Comparison of ENCODE assay signal across 8 cellular contexts in genomic region chr1:109282497-109282951, GRCh38. TPM values are rescaled to one million over a fixed set of nuclear protein-coding genes. Genes with fewer than 3 reads are reported as not detected.
DNase-seq lines count a peak whose midpoint lies in the region; ATAC-seq, FAIRE-seq and TF ChIP-seq lines count a peak whose summit lies in the region.

No MANE protein-coding gene starts in this region.

- H3K4me1 Mint-ChIP-seq in memory B cell = peaks cover 7% of the 10 kb centered on the region

- H3K4me3 ChIP-seq in cardiac muscle cell = peak overlapping the region; percentile 52
- peak overlapping the region; percentile 68 for H3K4me3 ChIP-seq in K562
- peak overlapping the region; percentile 36 to 53 for H3K4me3 ChIP-seq in uterus

- H3K27ac Mint-ChIP-seq in memory B cell = peak overlapping the region; percentile 68

- no peaks in the 10 kb centered on the region for H3K9me3 ChIP-seq in cardiac muscle cell (ENCODE audit: low read depth)
- no peaks in the 10 kb centered on the region for H3K9me3 ChIP-seq in K562 (replicated peaks; ENCODE audit: control insufficient read depth, insufficient read depth, low read depth, low read length)
- H3K9me3 ChIP-seq in uterus = no peaks in the 10 kb centered on the region

- no peak for TF ChIP-seq POLR2A in K562 (conservative IDR thresholded peaks at IDR 0.05)
- TF ChIP-seq POLR2A in uterus (IDR thresholded peaks at IDR 0.05) = no peak

- intact Hi-C loops in cardiac septum (cut with DNase I) (loop anchor here (2.0 to 5.0 kb wide), 2 partner anchors 16 to 250 kb away; no protein-coding TSS in a partner anchor), K562 (cut with micrococcal nuclease) (loop anchor here (2.0 kb wide), 1 partner anchor 116 kb away; no protein-coding TSS in a partner anchor), uterus (cut with DNase I; ENCODE audit: low total_unique reads) (loop anchor here (2.0 kb wide), 1 partner anchor 114 kb away; the partner anchor contains the start of gene SORT1)

- H3K79me2 ChIP-seq in K562 (ENCODE audit: control insufficient read depth, insufficient read depth, low read length) = peaks cover 28% of the 10 kb centered on the region

- TF ChIP-seq EP300 in K562 (IDR thresholded peaks at IDR 0.05; ENCODE audit: low read length) = no peak

- H3K36me3 ChIP-seq in cardiac muscle cell = no peaks in the 10 kb centered on the region
- peaks cover 36% of the 10 kb centered on the region; the same call in 2 of the 3 replicates for H3K36me3 ChIP-seq in K562 (ENCODE audit: control insufficient read depth, insufficient read depth, low read length)
- H3K36me3 ChIP-seq in uterus = no peaks in the 10 kb centered on the region

- H3K9me1 ChIP-seq in K562 (ENCODE audit: control insufficient read depth, insufficient read depth, low read length) = no peaks in the 10 kb centered on the region

- CTCF ChIA-PET in K562 (lab: Yijun Ruan, JAX; ENCODE audit: low intra/inter-chr PET ratio) = interaction anchor here (0.9 kb wide), 1 partner anchor 117 kb away, joined by 6 read pairs; no protein-coding TSS in a partner anchor

- 8% methylated on average over 10 of the region's 10 CpGs for WGBS in K562 (ENCODE audit: insufficient coverage, low coverage, missing lambda C conversion rate)

- H3K4me1 ChIP-seq in cardiac muscle cell (ENCODE audit: low read depth) (peaks cover 6% of the 10 kb centered on the region), K562 (replicated peaks in 1 of 2; ENCODE audit: control insufficient read depth in 2 of 2, insufficient read depth in 2 of 2, low read length in 2 of 2) (peaks cover 36 to 42% of the 10 kb centered on the region in 2 experiments), uterus (peaks cover 4 to 7% of the 10 kb centered on the region in 2 donors)

- H3K9me3 Mint-ChIP-seq in memory B cell = no peaks in the 10 kb centered on the region

- DNase-seq in cardiac muscle cell (ENCODE audit: low read depth in 1 of 2, low spot score in 1 of 2) (no peak), cardiac septum (ENCODE audit: low spot score) (no peak), K562 (ENCODE audit: extremely low read depth in 1 of 4, low spot score in 3 of 4) (no peak), memory B cell (ENCODE audit: low spot score in 2 of 2) (no peak), uterus (peak in 1 of 2 donors; percentile 34), epidermal melanocyte (ENCODE audit: insufficient read length, low spot score) (no peak)
- DNase-seq in effector CD4-positive, alpha-beta T cell = no peak

- no peaks in the 10 kb centered on the region for H3K36me3 Mint-ChIP-seq in memory B cell

- TSS peak; percentile 50 for BruUV-seq in K562 (replicated peaks; lab: Mats Ljungman, UMichigan)

- H3K27ac ChIP-seq in cardiac muscle cell (no peak overlapping the region), K562 (ENCODE audit: extremely low read depth, low read depth, low read length) (peak overlapping the region; percentile 97), uterus (peak overlapping the region; percentile 66 to 86)

- POLR2A ChIA-PET in K562 (lab: Yijun Ruan, JAX) = interaction anchor here (0.6 to 1.9 kb wide), 19 partner anchors 11 to 250 kb away, joined by 3 to 16 read pairs (median 3); partner anchors contain the start of gene SORT1

- H3K4me2 ChIP-seq in K562 (ENCODE audit: insufficient read depth, low read length) = peak overlapping the region; percentile 99

- TF ChIP-seq CTCF in cardiac muscle cell (IDR thresholded peaks at IDR 0.05; ENCODE audit: low read depth, low read length) (no peak), K562 (IDR thresholded peaks at IDR 0.05 in 2 of 3, conservative IDR thresholded peaks at IDR 0.05 in 1 of 3; ENCODE audit: insufficient read depth in 2 of 3, low read depth in 1 of 3, low read length in 3 of 3) (0 out of 6 replicates have a peak, but pooled peaks of 1 of the 3 experiments have one; percentile 14), uterus (IDR thresholded peaks at IDR 0.05) (no peak)

- H3K27me3 ChIP-seq in cardiac muscle cell = no peaks in the 10 kb centered on the region
- no peaks in the 10 kb centered on the region for H3K27me3 ChIP-seq in K562 (ENCODE audit: control insufficient read depth in 2 of 2, insufficient read depth in 2 of 2, low read length in 2 of 2)
- no peaks in the 10 kb centered on the region for H3K27me3 ChIP-seq in uterus

- H3K27me3 Mint-ChIP-seq in memory B cell = peaks cover 3% of the 10 kb centered on the region

- in situ Hi-C loops in K562 (cut with MboI) = no loop called here

- FAIRE-seq in K562 (lab: Jason Lieb, UNC) = no peak

- H4K20me1 ChIP-seq in K562 (replicated peaks; ENCODE audit: control insufficient read depth, insufficient read depth, low read length) = peaks cover 3% of the 10 kb centered on the region; the same call in 1 of the 2 replicates

- no peak for ATAC-seq in K562
- ATAC-seq in memory B cell (ENCODE audit: low read depth) = no peak
- ATAC-seq in GM21576 (IDR thresholded peaks at IDR 0.05; ENCODE audit: unreplicated experiment) = no peak

- peak overlapping the region; percentile 97 for H3K4me3 Mint-ChIP-seq in memory B cell

- peak overlapping the region; percentile 95 for H2AFZ ChIP-seq in K562 (ENCODE audit: low read depth, low read length)

- peak overlapping the region; percentile 90 to 94 for H3K9ac ChIP-seq in K562 (ENCODE audit: insufficient read depth in 1 of 2, low read depth in 2 of 2, low read length in 2 of 2)

- no peak for TF ChIP-seq RAD21 in K562 (CRISPR knock-in tag; conservative IDR thresholded peaks at IDR 0.05 in 1 of 2, IDR thresholded peaks at IDR 0.05 in 1 of 2)

RNA-seq across cellular contexts. Expression of gene PSRC1, which starts 0.4 kb away (rescaled TPM):
- total RNA-seq in cardiac muscle cell (7.5 and 41.8 TPM in 2 replicates), cardiac septum (0.59 TPM), K562 (2014; rRNA removed) (52.2 and 64.0 TPM in 2 replicates), K562 (2014; rRNA removed; fragmentation: Illumina TruSeq; extraction: Trizol) (27.9 and 28.7 TPM in 2 replicates), K562 (2015; rRNA removed; fragmentation: Illumina TruSeq; extraction: Trizol) (34.7 and 37.0 TPM in 2 replicates), K562 (2021) (51.8 and 55.4 TPM in 2 replicates), uterus (10 to 100 TPM in 1 of 4 donors, 1 to 10 TPM in 3; 3.8 to 11.4 (median 7.5) TPM)
- polyA plus RNA-seq in cardiac muscle cell (13.4 and 45.6 TPM in 2 replicates), K562 (2011; rRNA removed) (39.3 and 59.5 TPM in 2 replicates), K562 (2014; fragmentation: Illumina TruSeq; extraction: Trizol) (41.8 and 49.7 TPM in 2 replicates), K562 (2014; fragmentation: Nextera tagmentation; extraction: Ambion mirVana) (1 to 10 TPM; 6.5 to 7.9 TPM), K562 (2014; rRNA removed) (56.1 and 65.2 TPM in 2 replicates)
- 69.7 and 109 TPM in 2 replicates for total RNA-seq in K562 (2011; cell fraction: chromatin; rRNA removed; ENCODE audit: low replicate concordance)
- 85.4 and 86.3 TPM in 2 replicates for total RNA-seq in K562 (2011; cell fraction: nucleolus; rRNA removed)
- 66.2 and 83.3 TPM in 2 replicates for total RNA-seq in K562 (2011; cell fraction: nucleoplasm; rRNA removed)
- 40.2 and 44.2 TPM in 2 replicates for polyA plus RNA-seq in K562 (2011; cell fraction: cytosol; rRNA removed)
- 225 and 272 TPM in 2 replicates for polyA plus RNA-seq in K562 (2011; cell fraction: nucleus; rRNA removed)
- 43.7 and 45.1 TPM in 2 replicates for polyA plus RNA-seq in K562 (2012)
- 16.7 and 17.2 TPM in 2 replicates for polyA minus RNA-seq in K562 (2011; rRNA and poly(A)+ RNA removed)
- polyA minus RNA-seq in K562 (2011; cell fraction: cytosol; rRNA and poly(A)+ RNA removed) = 15.9 and 17.8 TPM in 2 replicates
- 23.6 and 43.5 TPM in 2 replicates for polyA minus RNA-seq in K562 (2011; cell fraction: nucleus; rRNA and poly(A)+ RNA removed)

RNA-seq across cellular contexts. Expression of gene MYBPHL, which starts 24.3 kb away (rescaled TPM):
- not detected in 2 replicates for total RNA-seq in cardiac muscle cell
- 0.57 TPM in 1 of 2 replicates, not detected in the other for polyA plus RNA-seq in cardiac muscle cell
- 1.2 TPM for total RNA-seq in cardiac septum
- total RNA-seq in K562 (2011; cell fraction: chromatin; rRNA removed; ENCODE audit: low replicate concordance) = 1.2 and 1.7 TPM in 2 replicates
- 1.2 TPM in 2 replicates for total RNA-seq in K562 (2011; cell fraction: nucleolus; rRNA removed)
- 1.5 TPM in 1 of 2 replicates, not detected in the other for total RNA-seq in K562 (2011; cell fraction: nucleoplasm; rRNA removed)
- 0.49 and 0.50 TPM in 2 replicates for total RNA-seq in K562 (2014; rRNA removed)
- 0.33 and 0.57 TPM in 2 replicates for total RNA-seq in K562 (2014; rRNA removed; fragmentation: Illumina TruSeq; extraction: Trizol)
- 0.15 and 0.22 TPM in 2 replicates for total RNA-seq in K562 (2015; rRNA removed; fragmentation: Illumina TruSeq; extraction: Trizol)
- 0.34 and 0.66 TPM in 2 replicates for total RNA-seq in K562 (2021)
- polyA plus RNA-seq in K562 (2011; rRNA removed) = 0.60 and 1.9 TPM in 2 replicates
- polyA plus RNA-seq in K562 (2011; cell fraction: cytosol; rRNA removed) = 0.52 and 2.6 TPM in 2 replicates
- polyA plus RNA-seq in K562 (2011; cell fraction: nucleus; rRNA removed) = 0.73 and 4.1 TPM in 2 replicates
- polyA plus RNA-seq in K562 (2012) = 0.08 and 0.36 TPM in 2 replicates
- polyA plus RNA-seq in K562 (2014; fragmentation: Illumina TruSeq; extraction: Trizol) = 0.22 and 0.36 TPM in 2 replicates
- under 1 TPM; 0.20 TPM for polyA plus RNA-seq in K562 (2014; fragmentation: Nextera tagmentation; extraction: Ambion mirVana)
- polyA plus RNA-seq in K562 (2014; rRNA removed) = 0.08 and 0.45 TPM in 2 replicates
- 0.42 and 0.74 TPM in 2 replicates for polyA minus RNA-seq in K562 (2011; rRNA and poly(A)+ RNA removed)
- 0.57 TPM in 1 of 2 replicates, not detected in the other for polyA minus RNA-seq in K562 (2011; cell fraction: cytosol; rRNA and poly(A)+ RNA removed)
- polyA minus RNA-seq in K562 (2011; cell fraction: nucleus; rRNA and poly(A)+ RNA removed) = 0.56 and 0.67 TPM in 2 replicates
- under 1 TPM in 1 of 4 donors, not detected in 3; 0.76 TPM for total RNA-seq in uterus

RNA-seq across cellular contexts. Expression of gene CELSR2, which starts 33.2 kb away (rescaled TPM):
- total RNA-seq in cardiac muscle cell = 10.3 and 12.9 TPM in 2 replicates
- polyA plus RNA-seq in cardiac muscle cell = 5.8 and 6.1 TPM in 2 replicates
- 7.1 TPM for total RNA-seq in cardiac septum
- 44.8 and 129 TPM in 2 replicates for total RNA-seq in K562 (2011; cell fraction: chromatin; rRNA removed; ENCODE audit: low replicate concordance)
- total RNA-seq in K562 (2011; cell fraction: nucleolus; rRNA removed) = 69.9 and 80.7 TPM in 2 replicates
- 57.7 and 69.2 TPM in 2 replicates for total RNA-seq in K562 (2011; cell fraction: nucleoplasm; rRNA removed)
- total RNA-seq in K562 (2014; rRNA removed) = 4.1 and 5.9 TPM in 2 replicates
- total RNA-seq in K562 (2014; rRNA removed; fragmentation: Illumina TruSeq; extraction: Trizol) = 2.7 and 3.0 TPM in 2 replicates
- total RNA-seq in K562 (2015; rRNA removed; fragmentation: Illumina TruSeq; extraction: Trizol) = 4.2 and 5.0 TPM in 2 replicates
- total RNA-seq in K562 (2021) = 19.1 and 21.9 TPM in 2 replicates
- polyA plus RNA-seq in K562 (2011; rRNA removed) = 7.2 and 8.2 TPM in 2 replicates
- polyA plus RNA-seq in K562 (2011; cell fraction: cytosol; rRNA removed) = 8.3 and 12.6 TPM in 2 replicates
- polyA plus RNA-seq in K562 (2011; cell fraction: nucleus; rRNA removed) = 38.5 and 63.5 TPM in 2 replicates
- polyA plus RNA-seq in K562 (2012) = 15.6 and 17.8 TPM in 2 replicates
- polyA plus RNA-seq in K562 (2014; fragmentation: Illumina TruSeq; extraction: Trizol) = 14.1 and 15.3 TPM in 2 replicates
- polyA plus RNA-seq in K562 (2014; fragmentation: Nextera tagmentation; extraction: Ambion mirVana) = under 1 TPM; 0.31 to 0.86 TPM
- polyA plus RNA-seq in K562 (2014; rRNA removed) = 9.0 and 10.2 TPM in 2 replicates
- 14.3 and 24.2 TPM in 2 replicates for polyA minus RNA-seq in K562 (2011; rRNA and poly(A)+ RNA removed)
- 23.8 and 25.3 TPM in 2 replicates for polyA minus RNA-seq in K562 (2011; cell fraction: cytosol; rRNA and poly(A)+ RNA removed)
- 31.9 and 33.1 TPM in 2 replicates for polyA minus RNA-seq in K562 (2011; cell fraction: nucleus; rRNA and poly(A)+ RNA removed)
- 1 to 10 TPM in 3 of 4 donors, under 1 TPM in 1; 0.26 to 9.6 (median 5.4) TPM for total RNA-seq in uterus
